In genomic region chr14:76720382-76720813, GRCh38 we compare ENCODE assay signal across 8 cellular contexts. TPM values are rescaled to one million over a fixed set of nuclear protein-coding genes. Genes with fewer than 3 reads are reported as not detected.
DNase-seq lines count a peak whose midpoint lies in the region; ATAC-seq and TF ChIP-seq lines count a peak whose summit lies in the region.

No MANE protein-coding gene starts in this region.

- H3K9me3 ChIP-seq in gastrocnemius medialis (no peaks in the 10 kb centered on the region), A673 (ENCODE audit: low read depth, low read length, poor library complexity, severe bottlenecking) (no peaks in the 10 kb centered on the region)

- H3K4me3 ChIP-seq in gastrocnemius medialis (no peak overlapping the region), A673 (ENCODE audit: low read depth, low read length, poor library complexity, severe bottlenecking) (no peak overlapping the region)

- H3K4me1 ChIP-seq in gastrocnemius medialis, result peaks cover 17 to 23% of the 10 kb centered on the region in 2 donors
- peaks cover 9% of the 10 kb centered on the region for H3K4me1 ChIP-seq in A673 (ENCODE audit: insufficient read depth, low read length, poor library complexity, severe bottlenecking)

- DNase-seq in NCI-H2029 (lab: John Stamatoyannopoulos, UW) (peak; percentile 3), NCI-H2029 treated with DMSO at 0.1 percent for 48 hours (lab: John Stamatoyannopoulos, UW) (no peak), RPMI7951 (ENCODE audit: low read depth) (peak; percentile 80), Right ventricle myocardium superior (peak; percentile 93), gastrocnemius medialis (peak; percentile 46 to 67), A673 (ENCODE audit: low spot score) (no peak)
- no peak for DNase-seq in activated CD4-positive, alpha-beta T cell treated with anti-CD3 and anti-CD28 coated beads, Interleukin-2, amount 50 U/mL, for 1 hour

- BruUV-seq in A673 (replicated peaks; lab: Mats Ljungman, UMichigan), result no TSS peak

- TF ChIP-seq POLR2A in gastrocnemius medialis (IDR thresholded peaks at IDR 0.05), result no peak

- TF ChIP-seq CTCF in gastrocnemius medialis (IDR thresholded peaks at IDR 0.05 in 4 of 5, conservative IDR thresholded peaks at IDR 0.05 in 1 of 5) (no peak), A673 (conservative IDR thresholded peaks at IDR 0.05; ENCODE audit: low read depth, low read length) (no peak)

- in situ Hi-C loops in gastrocnemius medialis (cut with MboI; ENCODE audit: low sequenced_read_pairs in 4 of 4), result loop anchor here in 1 of 4 donors (25.0 kb wide), 1 partner anchor 367 kb away; the partner anchor contains the start of gene CIPC

- H3K27me3 ChIP-seq in gastrocnemius medialis (no peaks in the 10 kb centered on the region), A673 (replicated peaks; ENCODE audit: insufficient read depth, low read depth, low read length, poor library complexity) (peaks cover 7% of the 10 kb centered on the region)

- ATAC-seq in HG03095 (IDR thresholded peaks at IDR 0.05; ENCODE audit: unreplicated experiment) (peak; percentile 73), Right ventricle myocardium superior (ENCODE audit: poor library complexity) (peak; percentile 85), gastrocnemius medialis (peak; percentile 62 to 65)

- CTCF ChIA-PET in A673 (lab: Charles Lee), result no interaction called here

- intact Hi-C loops in Right ventricle myocardium superior (cut with DNase I) (no loop called here), gastrocnemius medialis (cut with DNase I; ENCODE audit: low total_unique reads) (loop anchor here (5.0 kb wide), 1 partner anchor 42 kb away; the partner anchor contains the start of gene VASH1), A673 (cut with micrococcal nuclease; ENCODE audit: unreplicated experiment) (no loop called here)

- no peaks in the 10 kb centered on the region for H3K36me3 ChIP-seq in gastrocnemius medialis
- no peaks in the 10 kb centered on the region for H3K36me3 ChIP-seq in A673 (ENCODE audit: insufficient read depth, low read length, poor library complexity, severe bottlenecking)

- H3K27ac ChIP-seq in gastrocnemius medialis (peak overlapping the region; percentile 64 to 75 (median 69)), A673 (ENCODE audit: low read depth, low read length, poor library complexity, severe bottlenecking) (no peak overlapping the region)

- POLR2A ChIA-PET in A673 (lab: Charles Lee; ENCODE audit: low non-redundant PET), result no interaction called here

RNA-seq across cellular contexts. Expression of gene VASH1, which starts 40.9 kb away (rescaled TPM):
- 3.9 and 4.4 TPM in 2 replicates for total RNA-seq in RPMI7951 (2014; rRNA removed; shearing (Covaris generic))
- total RNA-seq in Right ventricle myocardium superior, result 14.3 TPM
- 1 to 10 TPM in 2 of 4 donors, under 1 TPM in 2; 0.56 to 6.1 (median 1.2) TPM for total RNA-seq in gastrocnemius medialis
- total RNA-seq in A673 (2021), result 6.8 and 9.2 TPM in 2 replicates

Comparison
In these comparisons a context has a peak if more than half of its experiments do, and no peak if none do; other contexts are left out.
1. DNase-seq: peak in NCI-H2029 (single experiment), RPMI7951 (single experiment), Right ventricle myocardium superior (single experiment) and gastrocnemius medialis (2 of 2); none in NCI-H2029 treated with DMSO at 0.1 percent for 48 hours (single experiment), A673 (single experiment) and activated CD4-positive, alpha-beta T cell treated with anti-CD3 and anti-CD28 coated beads, Interleukin-2, amount 50 U/mL, for 1 hour (single experiment).
2. Peak in every context shown above with its lines, with median percentiles within 50 percentile points of each other: ATAC-seq.